Comparison of ENCODE assay signal across 12 cellular contexts in genomic region chr20:46351357-46352058, GRCh38. TPM values are rescaled to one million over a fixed set of nuclear protein-coding genes. Genes with fewer than 3 reads are reported as not detected.
DNase-seq lines count a peak whose midpoint lies in the region; ATAC-seq and TF ChIP-seq lines count a peak whose summit lies in the region.
"Had no signal": no experiment of that assay in that cellular context is flagged by ENCODE, and none has a peak within 500 bp of the region (broad histone marks: within the 10 kb centered on the region; RNA-seq: fewer than 3 reads in every experiment).

No MANE protein-coding gene starts in this region.

- peaks cover 5% of the 10 kb centered on the region for H3K36me3 ChIP-seq in Caco-2 (ENCODE audit: control insufficient read depth, insufficient read depth, low read length)
- H3K36me3 ChIP-seq: prostate gland had no signal

- no peak for ATAC-seq in activated T-helper 17 cell treated with anti-CD3 and anti-CD28 coated beads, Interleukin-2, amount 50 U/mL, for 72 hours (replicated peaks)
- ATAC-seq in HG02642 (IDR thresholded peaks at IDR 0.05; ENCODE audit: poor library complexity, unreplicated experiment), result no peak

- CTCF ChIA-PET in Caco-2 (lab: Charles Lee), result interaction anchor here (0.6 kb wide), 1 partner anchor 27 kb away, joined by 3 read pairs; no protein-coding TSS in a partner anchor

- H3K9me3 Mint-ChIP-seq in Caco-2 (ENCODE audit: unreplicated experiment), result no peaks in the 10 kb centered on the region
- no peaks in the 10 kb centered on the region for H3K9me3 Mint-ChIP-seq in HFFc6
- no peaks in the 10 kb centered on the region for H3K9me3 Mint-ChIP-seq in activated T-helper 17 cell treated with anti-CD3 and anti-CD28 coated beads, Interleukin-2, amount 50 U/mL, for 72 hours
- no peaks in the 10 kb centered on the region for H3K9me3 Mint-ChIP-seq in mesothelial cell of epicardium

- H3K27me3 ChIP-seq in Caco-2 (replicated peaks; ENCODE audit: control insufficient read depth, insufficient read depth, low read length), result no peaks in the 10 kb centered on the region

- BruUV-seq in Caco-2 (replicated peaks; lab: Mats Ljungman, UMichigan), result no TSS peak

- H3K4me3 ChIP-seq in Caco-2 (ENCODE audit: low read depth, low read length), result no peak overlapping the region
- H3K4me3 ChIP-seq: prostate gland had no signal

- H3K27me3 Mint-ChIP-seq in Caco-2 (ENCODE audit: insufficient read depth, unreplicated experiment), result no peaks in the 10 kb centered on the region
- H3K27me3 Mint-ChIP-seq in HFFc6 (ENCODE audit: insufficient read depth), result 0 out of 2 replicates have a peak, but pooled peaks cover 2% of the 10 kb centered on the region
- no peaks in the 10 kb centered on the region for H3K27me3 Mint-ChIP-seq in activated T-helper 17 cell treated with anti-CD3 and anti-CD28 coated beads, Interleukin-2, amount 50 U/mL, for 72 hours
- no peaks in the 10 kb centered on the region for H3K27me3 Mint-ChIP-seq in mesothelial cell of epicardium (ENCODE audit: low read depth)

- H3K4me3 Mint-ChIP-seq in Caco-2 (ENCODE audit: unreplicated experiment) (no peak overlapping the region), HFFc6 (no peak overlapping the region), mesothelial cell of epicardium (no peak overlapping the region)
- no peak overlapping the region for H3K4me3 Mint-ChIP-seq in activated T-helper 17 cell treated with anti-CD3 and anti-CD28 coated beads, Interleukin-2, amount 50 U/mL, for 72 hours

- H3K4me1 Mint-ChIP-seq in Caco-2 (ENCODE audit: low read depth, unreplicated experiment) (peaks cover 41% of the 10 kb centered on the region), HFFc6 (ENCODE audit: low read depth) (peaks cover 26% of the 10 kb centered on the region), mesothelial cell of epicardium (peaks cover 32% of the 10 kb centered on the region)
- peaks cover 15% of the 10 kb centered on the region for H3K4me1 Mint-ChIP-seq in activated T-helper 17 cell treated with anti-CD3 and anti-CD28 coated beads, Interleukin-2, amount 50 U/mL, for 72 hours

- H3K9me3 ChIP-seq in Caco-2, result no peaks in the 10 kb centered on the region
- H3K9me3 ChIP-seq: prostate gland had no signal

- H3K36me3 Mint-ChIP-seq in Caco-2 (ENCODE audit: insufficient read depth, unreplicated experiment) (peaks cover 41% of the 10 kb centered on the region), HFFc6 (ENCODE audit: low read depth) (peaks cover 10% of the 10 kb centered on the region), mesothelial cell of epicardium (peaks cover 10% of the 10 kb centered on the region)
- peaks cover 52% of the 10 kb centered on the region for H3K36me3 Mint-ChIP-seq in activated T-helper 17 cell treated with anti-CD3 and anti-CD28 coated beads, Interleukin-2, amount 50 U/mL, for 72 hours (ENCODE audit: low read depth)

- intact Hi-C loops in Caco-2 (cut with micrococcal nuclease; ENCODE audit: unreplicated experiment), result loop anchor here (10.0 kb wide), 1 partner anchor 337 kb away; no protein-coding TSS in a partner anchor

- peaks cover 40% of the 10 kb centered on the region for H3K4me1 ChIP-seq in Caco-2
- H3K4me1 ChIP-seq: prostate gland had no signal

- H3K27ac Mint-ChIP-seq in Caco-2 (ENCODE audit: unreplicated experiment) (peak overlapping the region; percentile 9), HFFc6 (peak overlapping the region; percentile 98), mesothelial cell of epicardium (peak overlapping the region; percentile 83)
- peak overlapping the region; percentile 90 for H3K27ac Mint-ChIP-seq in activated T-helper 17 cell treated with anti-CD3 and anti-CD28 coated beads, Interleukin-2, amount 50 U/mL, for 72 hours

- POLR2A ChIA-PET in Caco-2 (lab: Charles Lee), result no interaction called here

- TF ChIP-seq CTCF in Caco-2 (IDR thresholded peaks at IDR 0.05; ENCODE audit: insufficient read depth in 1 of 2, low read depth in 1 of 2, low read length in 1 of 2, severe bottlenecking in 1 of 2, unreplicated experiment in 1 of 2) (no peak), HFFc6 (IDR thresholded peaks at IDR 0.05) (no peak), mesothelial cell of epicardium (IDR thresholded peaks at IDR 0.05; ENCODE audit: unreplicated experiment) (no peak)

- no peak for DNase-seq in Caco-2
- DNase-seq in HFFc6, result no peak
- DNase-seq in mesothelial cell of epicardium (ENCODE audit: low spot score in 2 of 2, unreplicated experiment in 2 of 2), result no peak
- no peak for DNase-seq in NCI-H2171 treated with DMSO at 0.1 percent for 48 hours (lab: John Stamatoyannopoulos, UW)
- no peak for DNase-seq in cerebellar nuclear complex (lab: John Stamatoyannopoulos, UW)
- no peak for DNase-seq in NCI-H748 (lab: John Stamatoyannopoulos, UW; ENCODE audit: unreplicated experiment)
- DNase-seq: HCEC 1CT had no signal

RNA-seq across cellular contexts. Expression of gene CDH22, which starts 43.2 kb away (rescaled TPM):
- total RNA-seq in Caco-2 (2022) (0.11 TPM in 1 of 2 replicates, not detected in the other), mesothelial cell of epicardium (0.14 to 0.18 TPM in 2 of 3 replicates, not detected in the other)
- total RNA-seq in HFFc6 (2021; fragmentation: NEBNext Ultra II Directional; extraction: Animal tissue kit (Norgen Biotek cat#: 25700)), result not detected
- not detected for total RNA-seq in activated T-helper 17 cell treated with anti-CD3 and anti-CD28 coated beads, Interleukin-2, amount 50 U/mL, for 72 hours
- total RNA-seq: endothelial cell of umbilical vein; T-helper 1 cell treated with Interleukin-12 subunit alpha and Interleukin-12 subunit beta and Interleukin-4 antibody, amounts not matched to agents 30 ng/mL and 1 ng/mL, for 36 hours had no signal

RNA-seq across cellular contexts. Expression of gene ELMO2, which starts 54.9 kb away (rescaled TPM):
- total RNA-seq in Caco-2 (2022) (75.0 and 82.4 TPM in 2 replicates), mesothelial cell of epicardium (53.2 to 56.5 TPM (median 54.2 TPM) in 3 replicates)
- 10 to 100 TPM; 39.3 to 48.0 (median 44.3) TPM for total RNA-seq in HFFc6 (2021; fragmentation: NEBNext Ultra II Directional; extraction: Animal tissue kit (Norgen Biotek cat#: 25700))
- 10 to 100 TPM; 54.6 to 57.2 TPM for total RNA-seq in activated T-helper 17 cell treated with anti-CD3 and anti-CD28 coated beads, Interleukin-2, amount 50 U/mL, for 72 hours

Comparison
In these comparisons a context has a peak if more than half of its experiments do, and no peak if none do; other contexts are left out.
1. H3K27ac Mint-ChIP-seq: peak in every context shown above with its lines; median percentile 98 in HFFc6; 90 in activated T-helper 17 cell treated with anti-CD3 and anti-CD28 coated beads, Interleukin-2, amount 50 U/mL, for 72 hours; 83 in mesothelial cell of epicardium; 9 in Caco-2.